11 cellular contexts compared by ENCODE assay signal in the genomic region with DNA sequence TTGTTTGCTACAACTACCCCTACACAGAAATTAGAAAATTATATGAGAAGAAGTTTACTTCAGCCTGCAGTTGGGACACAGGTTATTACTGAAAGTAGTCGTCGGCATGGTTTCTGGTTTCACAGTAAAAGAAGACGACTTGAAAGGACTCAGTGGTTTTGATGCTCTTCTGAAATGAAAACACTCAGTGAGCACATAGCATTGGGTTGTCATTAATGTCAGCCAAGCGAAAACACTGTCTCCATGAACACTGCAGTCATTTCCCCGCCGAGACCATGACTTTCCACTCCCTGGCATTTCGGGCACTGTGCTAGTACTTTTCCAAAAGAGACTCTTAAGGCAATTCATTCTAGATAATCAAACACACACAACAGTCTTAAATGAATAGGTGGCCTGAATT.
A peak's percentile ranks its signal among the peaks of the same experiment; 100 is the strongest.
DNase-seq lines count a peak whose midpoint lies in the region; ATAC-seq and TF ChIP-seq lines count a peak whose summit lies in the region.
"Had no signal": no experiment of that assay in that cellular context is flagged by ENCODE, and none has a peak within 500 bp of the region (broad histone marks: within the 10 kb centered on the region; RNA-seq: fewer than 3 reads in every experiment).

No MANE protein-coding gene starts in this region.

- DNase-seq in activated CD8-positive, alpha-beta memory T cell treated with anti-CD3 and anti-CD28 coated beads, Interleukin-2, amount 50 U/mL, for 4 hours, result peak; percentile 44
- peak; percentile 80 for DNase-seq in stimulated activated CD4-positive, alpha-beta T cell treated with anti-CD3 and anti-CD28 coated beads, Interleukin-1b, Interleukin-23, amount 100 ng/mL, for 48 hours
- DNase-seq in left ventricle myocardium superior, result no peak
- no peak for DNase-seq in WTC11 (ENCODE audit: low spot score)
- DNase-seq in SW 1271 (lab: John Stamatoyannopoulos, UW), result no peak
- DNase-seq in testis, result no peak
- DNase-seq: GF-D8, Kasumi-1, T-helper 9 cell had no signal

- H3K27ac ChIP-seq in testis, result no peak overlapping the region

- peaks cover 31% of the 10 kb centered on the region for H3K4me1 ChIP-seq in testis

- no peaks in the 10 kb centered on the region for H3K36me3 ChIP-seq in testis (ENCODE audit: low read depth, missing control alignments)

- H3K36me3 Mint-ChIP-seq in WTC11, result no peaks in the 10 kb centered on the region

- peaks cover 49% of the 10 kb centered on the region for H3K4me1 Mint-ChIP-seq in WTC11

- no peaks in the 10 kb centered on the region for H3K27me3 ChIP-seq in testis

- H3K27ac Mint-ChIP-seq in WTC11, result no peak overlapping the region

- no peaks in the 10 kb centered on the region for H3K27me3 Mint-ChIP-seq in WTC11 (ENCODE audit: low read depth)

- WGBS in testis, 2 donors, result 84 to 96% methylated on average over 7 of the region's 7 CpGs

- ATAC-seq in GM19043 (IDR thresholded peaks at IDR 0.05; ENCODE audit: low read depth, unreplicated experiment), result peak; percentile 70
- ATAC-seq in HG03066 (IDR thresholded peaks at IDR 0.05; ENCODE audit: low read depth, unreplicated experiment), result peak; percentile 95
- ATAC-seq in left ventricle myocardium superior, result no peak
- no peak for ATAC-seq in WTC11

- CTCF ChIA-PET in WTC11 (lab: Charles Lee), result no interaction called here

- no peaks in the 10 kb centered on the region for H3K9me3 ChIP-seq in testis

- TF ChIP-seq CTCF in WTC11 (IDR thresholded peaks at IDR 0.05) (no peak), testis (IDR thresholded peaks at IDR 0.05) (no peak)

- no peak for TF ChIP-seq POLR2A in testis (IDR thresholded peaks at IDR 0.05)

- H3K9me3 Mint-ChIP-seq in WTC11, result no peaks in the 10 kb centered on the region

- H3K4me3 ChIP-seq in testis, result no peak overlapping the region

- POLR2A ChIA-PET in WTC11 (lab: Charles Lee), result no interaction called here

- H3K4me3 Mint-ChIP-seq in WTC11, result no peak overlapping the region

- intact Hi-C loops in left ventricle myocardium superior (cut with micrococcal nuclease) (no loop called here), testis (cut with DNase I; ENCODE audit: low total_unique reads) (no loop called here)

TF ChIP-seq in WTC11, 78 proteins besides CTCF, POLR2A, EP300 and RAD21:
- TF ChIP-seq SMAD3 (CRISPR knock-in tag; IDR thresholded peaks at IDR 0.05; ENCODE audit: borderline replicate concordance), result no peak
- TF ChIP-seq RORB (CRISPR knock-in tag; IDR thresholded peaks at IDR 0.05), result no peak
- TF ChIP-seq, protein P1, sequence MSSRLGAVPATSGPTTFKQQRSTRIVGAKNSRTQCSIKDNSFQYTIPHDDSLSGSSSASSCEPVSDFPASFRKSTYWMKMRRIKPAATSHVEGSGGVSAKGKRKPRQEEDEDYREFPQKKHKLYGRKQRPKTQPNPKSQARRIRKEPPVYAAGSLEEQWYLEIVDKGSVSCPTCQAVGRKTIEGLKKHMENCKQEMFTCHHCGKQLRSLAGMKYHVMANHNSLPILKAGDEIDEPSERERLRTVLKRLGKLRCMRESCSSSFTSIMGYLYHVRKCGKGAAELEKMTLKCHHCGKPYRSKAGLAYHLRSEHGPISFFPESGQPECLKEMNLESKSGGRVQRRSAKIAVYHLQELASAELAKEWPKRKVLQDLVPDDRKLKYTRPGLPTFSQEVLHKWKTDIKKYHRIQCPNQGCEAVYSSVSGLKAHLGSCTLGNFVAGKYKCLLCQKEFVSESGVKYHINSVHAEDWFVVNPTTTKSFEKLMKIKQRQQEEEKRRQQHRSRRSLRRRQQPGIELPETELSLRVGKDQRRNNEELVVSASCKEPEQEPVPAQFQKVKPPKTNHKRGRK (CRISPR knock-in tag; IDR thresholded peaks at IDR 0.05; ENCODE audit: borderline replicate concordance), result no peak
- no peak for TF ChIP-seq TEAD4 (CRISPR knock-in tag; IDR thresholded peaks at IDR 0.05)
- no peak for TF ChIP-seq ATF6 (CRISPR knock-in tag; IDR thresholded peaks at IDR 0.05)
- TF ChIP-seq TEAD1 (CRISPR knock-in tag; IDR thresholded peaks at IDR 0.05), result no peak
- TF ChIP-seq ZNF671 (CRISPR knock-in tag; IDR thresholded peaks at IDR 0.05), result no peak
- no peak for TF ChIP-seq ZNF138 (CRISPR knock-in tag; conservative IDR thresholded peaks at IDR 0.05)
- no peak for TF ChIP-seq NR3C1 (CRISPR knock-in tag; conservative IDR thresholded peaks at IDR 0.05; ENCODE audit: low read depth)
- TF ChIP-seq, protein P2, sequence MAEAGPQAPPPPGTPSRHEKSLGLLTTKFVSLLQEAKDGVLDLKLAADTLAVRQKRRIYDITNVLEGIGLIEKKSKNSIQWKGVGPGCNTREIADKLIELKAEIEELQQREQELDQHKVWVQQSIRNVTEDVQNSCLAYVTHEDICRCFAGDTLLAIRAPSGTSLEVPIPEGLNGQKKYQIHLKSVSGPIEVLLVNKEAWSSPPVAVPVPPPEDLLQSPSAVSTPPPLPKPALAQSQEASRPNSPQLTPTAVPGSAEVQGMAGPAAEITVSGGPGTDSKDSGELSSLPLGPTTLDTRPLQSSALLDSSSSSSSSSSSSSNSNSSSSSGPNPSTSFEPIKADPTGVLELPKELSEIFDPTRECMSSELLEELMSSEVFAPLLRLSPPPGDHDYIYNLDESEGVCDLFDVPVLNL (CRISPR knock-in tag; IDR thresholded peaks at IDR 0.05; ENCODE audit: borderline replicate concordance, low read depth), result no peak
- TF ChIP-seq, protein P3, sequence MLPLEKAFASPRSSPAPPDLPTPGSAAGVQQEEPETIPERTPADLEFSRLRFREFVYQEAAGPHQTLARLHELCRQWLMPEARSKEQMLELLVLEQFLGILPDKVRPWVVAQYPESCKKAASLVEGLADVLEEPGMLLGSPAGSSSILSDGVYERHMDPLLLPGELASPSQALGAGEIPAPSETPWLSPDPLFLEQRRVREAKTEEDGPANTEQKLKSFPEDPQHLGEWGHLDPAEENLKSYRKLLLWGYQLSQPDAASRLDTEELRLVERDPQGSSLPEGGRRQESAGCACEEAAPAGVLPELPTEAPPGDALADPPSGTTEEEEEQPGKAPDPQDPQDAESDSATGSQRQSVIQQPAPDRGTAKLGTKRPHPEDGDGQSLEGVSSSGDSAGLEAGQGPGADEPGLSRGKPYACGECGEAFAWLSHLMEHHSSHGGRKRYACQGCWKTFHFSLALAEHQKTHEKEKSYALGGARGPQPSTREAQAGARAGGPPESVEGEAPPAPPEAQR (CRISPR knock-in tag; IDR thresholded peaks at IDR 0.05), result no peak
- TF ChIP-seq, protein P4, sequence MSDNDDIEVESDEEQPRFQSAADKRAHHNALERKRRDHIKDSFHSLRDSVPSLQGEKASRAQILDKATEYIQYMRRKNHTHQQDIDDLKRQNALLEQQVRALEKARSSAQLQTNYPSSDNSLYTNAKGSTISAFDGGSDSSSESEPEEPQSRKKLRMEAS (CRISPR knock-in tag; IDR thresholded peaks at IDR 0.05), result no peak
- no peak for TF ChIP-seq MYBL2 (CRISPR knock-in tag; IDR thresholded peaks at IDR 0.05)
- TF ChIP-seq ZNF232 (CRISPR knock-in tag; IDR thresholded peaks at IDR 0.05), result no peak
- TF ChIP-seq CREB1 (CRISPR knock-in tag; IDR thresholded peaks at IDR 0.05), result no peak
- no peak for TF ChIP-seq MLX (CRISPR knock-in tag; IDR thresholded peaks at IDR 0.05)
TF ChIP-seq in WTC11: peak in this region for 0.

Comparison
In these comparisons a context has a peak if more than half of its experiments do, and no peak if none do; other contexts are left out.
1. ATAC-seq: peak in GM19043 (single experiment) and HG03066 (single experiment); none in left ventricle myocardium superior (single experiment) and WTC11 (single experiment).
2. DNase-seq: peak in activated CD8-positive, alpha-beta memory T cell treated with anti-CD3 and anti-CD28 coated beads, Interleukin-2, amount 50 U/mL, for 4 hours (single experiment) and stimulated activated CD4-positive, alpha-beta T cell treated with anti-CD3 and anti-CD28 coated beads, Interleukin-1b, Interleukin-23, amount 100 ng/mL, for 48 hours (single experiment); none in left ventricle myocardium superior (single experiment), WTC11 (single experiment), SW 1271 (0 of 2) and testis (single experiment).